Comparison of ENCODE assay signal across 8 cellular contexts in the genomic region with DNA sequence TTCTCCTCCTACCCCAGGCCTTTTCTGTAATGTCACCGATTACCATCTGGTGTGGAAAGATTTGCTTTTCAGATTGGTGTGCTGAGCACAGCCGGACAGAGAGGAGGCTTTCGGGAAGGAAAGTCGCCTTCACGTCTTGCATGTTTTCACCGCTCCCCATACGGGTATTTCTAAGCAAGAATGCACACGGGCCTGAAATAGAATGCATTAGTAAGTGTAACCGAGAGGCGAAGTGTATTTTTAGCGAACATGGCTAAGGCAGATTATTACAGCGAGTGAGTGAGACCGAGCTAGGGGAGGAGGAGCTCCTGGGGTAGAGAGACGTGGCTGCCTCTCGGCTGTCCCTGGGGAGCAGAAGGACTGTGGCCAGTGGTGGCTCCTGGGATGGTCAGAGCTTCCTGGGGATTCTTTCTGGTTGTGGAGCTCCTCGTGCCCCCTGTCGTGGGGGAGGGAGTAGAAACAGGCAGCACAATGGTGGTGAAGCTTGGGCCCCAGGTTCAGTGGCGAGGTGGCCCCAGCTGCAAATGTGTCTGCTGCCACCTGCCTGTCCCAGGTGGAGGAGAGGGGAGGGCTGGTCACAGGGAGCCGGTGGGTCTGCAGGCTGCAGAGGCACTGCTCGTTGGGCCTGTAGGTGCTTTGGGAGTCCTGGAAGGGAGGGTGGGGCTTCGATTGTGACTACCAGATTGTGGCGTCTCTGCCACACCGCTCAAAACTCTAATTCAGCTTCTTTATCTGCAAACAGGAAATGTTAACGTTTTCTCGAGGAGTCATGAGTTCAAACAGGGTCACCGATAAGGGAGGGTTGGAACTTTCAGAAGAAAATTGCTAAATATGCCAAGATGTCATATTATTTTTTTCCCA.
A peak's percentile ranks its signal among the peaks of the same experiment; 100 is the strongest.
DNase-seq lines count a peak whose midpoint lies in the region; ATAC-seq and TF ChIP-seq lines count a peak whose summit lies in the region.

No MANE protein-coding gene starts in this region.

- peak overlapping the region; percentile 60 for H3K4me2 ChIP-seq in MM.1S (ENCODE audit: low read depth, low read length)

- peak overlapping the region; percentile 66 for H3K9ac ChIP-seq in MM.1S (ENCODE audit: low read length)

- intact Hi-C loops in left lung (cut with DNase I) (no loop called here), upper lobe of right lung (cut with DNase I) (no loop called here)

- H2AFZ ChIP-seq in MM.1S (ENCODE audit: low read length) = peak overlapping the region; percentile 21

- TF ChIP-seq CTCF in GM12864 (IDR thresholded peaks at IDR 0.05; ENCODE audit: low read depth, low read length, missing control alignments) (peak; percentile 40), MM.1S (IDR thresholded peaks at IDR 0.05; ENCODE audit: low read length) (peak; percentile 45), left lung (IDR thresholded peaks at IDR 0.05) (no peak), upper lobe of right lung (IDR thresholded peaks at IDR 0.05) (no peak), endothelial cell (IDR thresholded peaks at IDR 0.05; ENCODE audit: unreplicated experiment) (no peak)

- peaks cover 20% of the 10 kb centered on the region for H3K4me1 Mint-ChIP-seq in activated T-cell treated with anti-CD3 and anti-CD28 coated beads, Interleukin-2, amount 50 U/mL, for 72 hours (ENCODE audit: low read depth)
- H3K4me1 Mint-ChIP-seq in endothelial cell (ENCODE audit: unreplicated experiment) = peaks cover 5% of the 10 kb centered on the region

- H3K27me3 Mint-ChIP-seq in activated T-cell treated with anti-CD3 and anti-CD28 coated beads, Interleukin-2, amount 50 U/mL, for 72 hours (ENCODE audit: low read depth) = no peaks in the 10 kb centered on the region
- peaks cover 3% of the 10 kb centered on the region for H3K27me3 Mint-ChIP-seq in endothelial cell (ENCODE audit: unreplicated experiment)

- ATAC-seq in GM21528 (IDR thresholded peaks at IDR 0.05; ENCODE audit: low FRiP score, unreplicated experiment) = peak; percentile 81
- ATAC-seq in activated T-cell treated with anti-CD3 and anti-CD28 coated beads, Interleukin-2, amount 50 U/mL, for 72 hours (replicated peaks in 1 of 2) = peak; percentile 83 to 85
- ATAC-seq in left lung = peak; percentile 66
- ATAC-seq in upper lobe of right lung = peak; percentile 21
- ATAC-seq in HG03342 (IDR thresholded peaks at IDR 0.05; ENCODE audit: unreplicated experiment) = no peak

- H3F3A ChIP-seq in MM.1S (ENCODE audit: insufficient read depth, low read length) = peaks cover 11% of the 10 kb centered on the region; the same call in 1 of the 2 replicates

- H3K4me3 ChIP-seq in GM12864 (ENCODE audit: low read depth, low read length) (peak overlapping the region; percentile 34), MM.1S (ENCODE audit: low read length) (peak overlapping the region; percentile 44), left lung (no peak overlapping the region), upper lobe of right lung (no peak overlapping the region)

- DNase-seq in GM12864 (ENCODE audit: low read depth) = peak; percentile 77
- peak; percentile 75 for DNase-seq in MM.1S
- peak; percentile 49 to 52 for DNase-seq in activated T-cell treated with anti-CD3 and anti-CD28 coated beads, Interleukin-2, amount 50 U/mL, for 72 hours
- DNase-seq in left lung = no peak
- no peak for DNase-seq in upper lobe of right lung
- DNase-seq in endothelial cell (ENCODE audit: low spot score) = no peak

- H3K27ac ChIP-seq in MM.1S (ENCODE audit: low read length) (peak overlapping the region; percentile 80), left lung (no peak overlapping the region), upper lobe of right lung (no peak overlapping the region)

- no peaks in the 10 kb centered on the region for H3K9me2 ChIP-seq in MM.1S (replicated peaks; ENCODE audit: insufficient read depth, low read length)

- H4K20me1 ChIP-seq in MM.1S (ENCODE audit: insufficient read depth, low read length) = no peaks in the 10 kb centered on the region

- peaks cover 0 to 2% of the 10 kb centered on the region in 2 donors for H3K36me3 Mint-ChIP-seq in activated T-cell treated with anti-CD3 and anti-CD28 coated beads, Interleukin-2, amount 50 U/mL, for 72 hours (ENCODE audit: insufficient read depth in 2 of 2)
- no peaks in the 10 kb centered on the region for H3K36me3 Mint-ChIP-seq in endothelial cell (ENCODE audit: low read depth, unreplicated experiment)

- H3K79me2 ChIP-seq in MM.1S (ENCODE audit: low read length) = peaks cover 36% of the 10 kb centered on the region

- peak overlapping the region; percentile 30 for H3K27ac Mint-ChIP-seq in activated T-cell treated with anti-CD3 and anti-CD28 coated beads, Interleukin-2, amount 50 U/mL, for 72 hours
- no peak overlapping the region for H3K27ac Mint-ChIP-seq in endothelial cell (ENCODE audit: unreplicated experiment)

- H3K4me3 Mint-ChIP-seq in activated T-cell treated with anti-CD3 and anti-CD28 coated beads, Interleukin-2, amount 50 U/mL, for 72 hours = peak overlapping the region; percentile 7 to 65
- H3K4me3 Mint-ChIP-seq in endothelial cell (ENCODE audit: unreplicated experiment) = no peak overlapping the region

- H3K27me3 ChIP-seq in MM.1S (replicated peaks; ENCODE audit: insufficient read depth, low read length) = no peaks in the 10 kb centered on the region
- peaks cover 0 to 10% of the 10 kb centered on the region in 2 donors for H3K27me3 ChIP-seq in left lung
- no peaks in the 10 kb centered on the region for H3K27me3 ChIP-seq in upper lobe of right lung

- peaks cover 11% of the 10 kb centered on the region for H3K4me1 ChIP-seq in MM.1S (ENCODE audit: low read length)
- H3K4me1 ChIP-seq in left lung = no peaks in the 10 kb centered on the region
- no peaks in the 10 kb centered on the region for H3K4me1 ChIP-seq in upper lobe of right lung

- no peaks in the 10 kb centered on the region for H3K9me3 ChIP-seq in MM.1S (replicated peaks; ENCODE audit: insufficient read depth, low read length)
- H3K9me3 ChIP-seq in left lung = no peaks in the 10 kb centered on the region
- no peaks in the 10 kb centered on the region for H3K9me3 ChIP-seq in upper lobe of right lung

- H3K36me3 ChIP-seq in MM.1S (replicated peaks; ENCODE audit: insufficient read depth, low read length) (no peaks in the 10 kb centered on the region), left lung (no peaks in the 10 kb centered on the region), upper lobe of right lung (no peaks in the 10 kb centered on the region)

- no peaks in the 10 kb centered on the region for H3K9me3 Mint-ChIP-seq in activated T-cell treated with anti-CD3 and anti-CD28 coated beads, Interleukin-2, amount 50 U/mL, for 72 hours
- no peaks in the 10 kb centered on the region for H3K9me3 Mint-ChIP-seq in endothelial cell (ENCODE audit: unreplicated experiment)

Comparison
In these comparisons a context has a peak if more than half of its experiments do, and no peak if none do; other contexts are left out.
1. DNase-seq: peak in GM12864 (single experiment), MM.1S (single experiment) and activated T-cell treated with anti-CD3 and anti-CD28 coated beads, Interleukin-2, amount 50 U/mL, for 72 hours (2 of 2); none in left lung (0 of 2), upper lobe of right lung (single experiment) and endothelial cell (single experiment).
2. H3K4me3 ChIP-seq: peak in GM12864 (single experiment) and MM.1S (single experiment); none in left lung (0 of 2) and upper lobe of right lung (single experiment).
3. CTCF ChIP-seq: peak in GM12864 (single experiment) and MM.1S (single experiment); none in left lung (0 of 2), upper lobe of right lung (single experiment) and endothelial cell (single experiment).